Comparison of ENCODE assay signal across 7 cellular contexts in the genomic region with DNA sequence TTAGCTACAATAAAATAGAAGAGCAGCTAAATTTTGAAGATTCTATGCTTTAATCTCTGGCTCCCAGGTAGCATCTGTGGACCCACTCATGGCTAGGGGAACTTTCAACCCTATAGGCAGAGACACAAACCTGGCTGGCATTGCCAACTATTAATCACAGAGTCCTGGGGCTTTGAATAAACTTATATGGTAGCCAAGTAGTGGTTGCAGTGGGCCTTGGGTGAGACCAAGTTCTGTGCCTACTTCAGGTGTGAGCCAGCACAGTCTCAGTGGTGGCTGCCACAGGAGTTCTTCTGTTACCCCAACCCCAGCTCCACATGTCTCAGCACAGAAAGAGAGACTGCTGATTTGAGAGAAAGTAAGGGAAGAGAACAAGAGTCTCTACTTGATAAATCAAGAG.
DNase-seq lines count a peak whose midpoint lies in the region; ATAC-seq, FAIRE-seq and TF ChIP-seq lines count a peak whose summit lies in the region.
"Not testable (repeated sequence)": the region's sequence is repeated elsewhere in the genome, so short reads cannot be mapped to it uniquely, and the experiment has no call there.

No MANE protein-coding gene starts in this region.

- ATAC-seq in heart left ventricle, right cardiac atrium, left lobe of liver: not testable (repeated sequence)

- dilution Hi-C loops in endothelial cell of umbilical vein (cut with MboI; ENCODE audit: extremely low pct_ligation_motif_present, low sequenced_read_pairs): not testable (repeated sequence)

- H3K9me2 ChIP-seq in Karpas-422 (replicated peaks; ENCODE audit: insufficient read depth, low read length): not testable (repeated sequence)

- POLR2A ChIA-PET in endothelial cell of umbilical vein (lab: Charles Lee): not testable (repeated sequence)

- DNase-seq in Karpas-422 (peak; percentile 39), astrocyte of the spinal cord (ENCODE audit: low read depth, low spot score) (peak; percentile 0), heart left ventricle (peak in 1 of 5 donors; percentile 61), left lobe of liver (ENCODE audit: low spot score) (peak; percentile 51)
- not testable (repeated sequence) for DNase-seq in endothelial cell of umbilical vein (ENCODE audit: low read depth, low spot score); right cardiac atrium

- not testable (repeated sequence) for FAIRE-seq in endothelial cell of umbilical vein (lab: Jason Lieb, UNC)

- in situ Hi-C loops in astrocyte of the spinal cord (cut with HindIII; ENCODE audit: low sequenced_read_pairs): not testable (repeated sequence)

- not testable (repeated sequence) for H3K9me3 ChIP-seq in Karpas-422 (ENCODE audit: low read length); endothelial cell of umbilical vein (replicated peaks; ENCODE audit: control insufficient read depth, insufficient read depth, low read length); right cardiac atrium (ENCODE audit: control insufficient read depth, low read length); parathyroid adenoma (ENCODE audit: control insufficient read depth, low read length)
- H3K9me3 ChIP-seq in heart left ventricle: peaks cover 0 to 11% (median 0%) of the 10 kb centered on the region in 12 donors

- not testable (repeated sequence) for H3K27me3 ChIP-seq in Karpas-422 (ENCODE audit: low read length); endothelial cell of umbilical vein (ENCODE audit: control insufficient read depth in 2 of 2, insufficient read depth in 2 of 2, low read length in 2 of 2); heart left ventricle; right cardiac atrium (ENCODE audit: control insufficient read depth, insufficient read depth); parathyroid adenoma (ENCODE audit: control insufficient read depth, insufficient read depth, low read length)

- not testable (repeated sequence) for H3K4me1 ChIP-seq in Karpas-422 (ENCODE audit: low read length); endothelial cell of umbilical vein (ENCODE audit: control insufficient read depth, extremely low read depth, insufficient read depth, low read length); heart left ventricle; right cardiac atrium (ENCODE audit: control insufficient read depth, insufficient read depth, low read length); parathyroid adenoma

- H3K27ac ChIP-seq in Karpas-422 (ENCODE audit: low read length); endothelial cell of umbilical vein (ENCODE audit: insufficient read depth, low read depth, low read length): not testable (repeated sequence)
- H3K27ac ChIP-seq in heart left ventricle (peak overlapping the region in 7 of 12 donors; percentile 3 to 34 (median 15)), right cardiac atrium (ENCODE audit: low read length) (peak overlapping the region; percentile 12), parathyroid adenoma (peak overlapping the region; percentile 62)

- H3K4me3 ChIP-seq in Karpas-422 (ENCODE audit: low read length); astrocyte of the spinal cord (ENCODE audit: low read depth, low read length); endothelial cell of umbilical vein (replicated peaks in 1 of 3; ENCODE audit: insufficient read depth in 1 of 3, low read depth in 1 of 3, low read length in 3 of 3); heart left ventricle; right cardiac atrium (ENCODE audit: low read length); parathyroid adenoma (ENCODE audit: low read depth, low read length): not testable (repeated sequence)

- H2AFZ ChIP-seq in Karpas-422 (ENCODE audit: low read length); endothelial cell of umbilical vein (ENCODE audit: low read depth, low read length); parathyroid adenoma: not testable (repeated sequence)

- intact Hi-C loops in endothelial cell of umbilical vein (cut with micrococcal nuclease); heart left ventricle (cut with DNase I); right cardiac atrium (cut with DNase I): not testable (repeated sequence)

- TF ChIP-seq CTCF in astrocyte of the spinal cord (IDR thresholded peaks at IDR 0.05; ENCODE audit: low read depth, low read length); endothelial cell of umbilical vein (IDR thresholded peaks at IDR 0.05; ENCODE audit: extremely low read depth in 1 of 2, insufficient read depth in 1 of 2, low read depth in 1 of 2, low read length in 2 of 2); heart left ventricle (IDR thresholded peaks at IDR 0.05); parathyroid adenoma (IDR thresholded peaks at IDR 0.05): not testable (repeated sequence)

- not testable (repeated sequence) for H3K4me2 ChIP-seq in Karpas-422 (ENCODE audit: low read depth, low read length, poor library complexity, severe bottlenecking); endothelial cell of umbilical vein (ENCODE audit: insufficient read depth, low read length); parathyroid adenoma (ENCODE audit: low read length)

- not testable (repeated sequence) for H4K20me1 ChIP-seq in Karpas-422 (ENCODE audit: insufficient read depth, low read depth, low read length); endothelial cell of umbilical vein (replicated peaks; ENCODE audit: control insufficient read depth, extremely low read depth, insufficient read depth, low read length)

- not testable (repeated sequence) for H3K9ac ChIP-seq in Karpas-422 (ENCODE audit: low read length); endothelial cell of umbilical vein (replicated peaks; ENCODE audit: extremely low read depth, insufficient read depth, low read length); parathyroid adenoma

- TF ChIP-seq POLR2A in endothelial cell of umbilical vein (IDR thresholded peaks at IDR 0.05; ENCODE audit: low read depth, low read length); heart left ventricle (IDR thresholded peaks at IDR 0.05): not testable (repeated sequence)

- H3K79me2 ChIP-seq in Karpas-422 (ENCODE audit: low read length); endothelial cell of umbilical vein (ENCODE audit: control insufficient read depth, insufficient read depth, low read length); parathyroid adenoma: not testable (repeated sequence)

- BruUV-seq in endothelial cell of umbilical vein (replicated peaks; lab: Mats Ljungman, UMichigan): TSS peak; percentile 28

- CTCF ChIA-PET in endothelial cell of umbilical vein (lab: Charles Lee): not testable (repeated sequence)

- H3K36me3 ChIP-seq in Karpas-422 (ENCODE audit: insufficient read depth, low read length); endothelial cell of umbilical vein (ENCODE audit: control insufficient read depth in 2 of 2, extremely low read depth in 1 of 2, insufficient read depth in 2 of 2, low read length in 2 of 2); heart left ventricle; parathyroid adenoma (ENCODE audit: control insufficient read depth, insufficient read depth, low read length): not testable (repeated sequence)

- not testable (repeated sequence) for H3K9me1 ChIP-seq in endothelial cell of umbilical vein (replicated peaks; ENCODE audit: control insufficient read depth, extremely low read depth, insufficient read depth, low read length)
